In genomic region chr3:107525101-107525953, GRCh38 we compare ENCODE assay signal across 8 cellular contexts. TPM values are rescaled to one million over a fixed set of nuclear protein-coding genes. Genes with fewer than 3 reads are reported as not detected.
DNase-seq lines count a peak whose midpoint lies in the region; ATAC-seq, FAIRE-seq and TF ChIP-seq lines count a peak whose summit lies in the region.

No MANE protein-coding gene starts in this region.

- in situ Hi-C loops in SK-MEL-5 (cut with HindIII; ENCODE audit: low pct_unique_long_range_greater_than_20kb, low sequenced_read_pairs): no loop called here

- peak overlapping the region; percentile 78 for H2AFZ ChIP-seq in parathyroid adenoma

- 0 to 1% (median 1%) methylated on average over 31 to 66 of the region's 66 CpGs for WGBS in adrenal gland, 4 donors

- no peaks in the 10 kb centered on the region for H3K9me3 ChIP-seq in adrenal gland (replicated peaks in 1 of 3)
- no peaks in the 10 kb centered on the region for H3K9me3 ChIP-seq in left ventricle myocardium inferior (replicated peaks)
- H3K9me3 ChIP-seq in parathyroid adenoma (ENCODE audit: control insufficient read depth, low read length): no peaks in the 10 kb centered on the region

- DNase-seq in AML-193 (lab: John Stamatoyannopoulos, UW) (peak; percentile 24 to 56), H54 (ENCODE audit: insufficient read length, low spot score) (peak; percentile 23), SK-MEL-5 (ENCODE audit: low read depth, low spot score) (peak; percentile 22), adrenal gland (peak; percentile 33 to 66 (median 44)), left ventricle myocardium inferior (peak; percentile 41), cortex of kidney (lab: John Stamatoyannopoulos, UW) (no peak)

- peak overlapping the region; percentile 4 for H3K9ac ChIP-seq in parathyroid adenoma

- no peak for ATAC-seq in GM18867 (IDR thresholded peaks at IDR 0.05; ENCODE audit: unreplicated experiment)

- peaks cover 19% of the 10 kb centered on the region for H3K79me2 ChIP-seq in parathyroid adenoma

- H3K36me3 ChIP-seq in adrenal gland (replicated peaks in 1 of 2): no peaks in the 10 kb centered on the region
- no peaks in the 10 kb centered on the region for H3K36me3 ChIP-seq in left ventricle myocardium inferior
- H3K36me3 ChIP-seq in parathyroid adenoma (ENCODE audit: control insufficient read depth, insufficient read depth, low read length): no peaks in the 10 kb centered on the region

- TF ChIP-seq POLR2A in H54 (IDR thresholded peaks at IDR 0.05; ENCODE audit: low read depth, low read length) (peak; percentile 57; the same call in 1 of the 2 replicates), adrenal gland (IDR thresholded peaks at IDR 0.05) (peak in 1 of 2 donors; percentile 7)

- no peak for TF ChIP-seq CTCF in adrenal gland (IDR thresholded peaks at IDR 0.05)
- TF ChIP-seq CTCF in left ventricle myocardium inferior (IDR thresholded peaks at IDR 0.05; ENCODE audit: borderline replicate concordance): no peak
- no peak for TF ChIP-seq CTCF in parathyroid adenoma (IDR thresholded peaks at IDR 0.05)

- FAIRE-seq in H54 (lab: Jason Lieb, UNC): peak; percentile 20

- no peaks in the 10 kb centered on the region for H3K27me3 ChIP-seq in adrenal gland
- no peaks in the 10 kb centered on the region for H3K27me3 ChIP-seq in left ventricle myocardium inferior (ENCODE audit: low read depth)
- H3K27me3 ChIP-seq in parathyroid adenoma (ENCODE audit: control insufficient read depth, insufficient read depth, low read length): no peaks in the 10 kb centered on the region

- intact Hi-C loops in adrenal gland (cut with DNase I): no loop called here
- intact Hi-C loops in left ventricle myocardium inferior (cut with micrococcal nuclease): no loop called here

- H3K4me3 ChIP-seq in adrenal gland: peak overlapping the region in 3 of 4 donors; percentile 6 to 93 (median 91)
- H3K4me3 ChIP-seq in left ventricle myocardium inferior: peak overlapping the region; percentile 87
- H3K4me3 ChIP-seq in parathyroid adenoma (ENCODE audit: low read depth, low read length): peak overlapping the region; percentile 84

- H3K27ac ChIP-seq in adrenal gland (peak overlapping the region; percentile 90 to 94 (median 93)), left ventricle myocardium inferior (replicated peaks) (peak overlapping the region; percentile 93), parathyroid adenoma (peak overlapping the region; percentile 82)

- H3K4me1 ChIP-seq in adrenal gland (replicated peaks in 1 of 2) (peaks cover 10 to 36% of the 10 kb centered on the region in 2 donors), left ventricle myocardium inferior (peaks cover 43% of the 10 kb centered on the region), parathyroid adenoma (peaks cover 2% of the 10 kb centered on the region)

- H3K4me2 ChIP-seq in parathyroid adenoma (ENCODE audit: low read length): peak overlapping the region; percentile 83

RNA-seq across cellular contexts. Expression of gene BBX, which starts 2.6 kb away (rescaled TPM):
- total RNA-seq in SK-MEL-5 (2014; rRNA removed; shearing (Covaris generic)): 81.9 and 110 TPM in 2 replicates
- polyA plus RNA-seq in SK-MEL-5 (2015; cell fraction: cytosol; rRNA removed): 51.5 and 64.7 TPM in 2 replicates
- polyA plus RNA-seq in SK-MEL-5 (2015; cell fraction: nucleus; rRNA removed): 69.2 and 70.1 TPM in 2 replicates
- 100 to 1,000 TPM in 6 of 8 donors, 10 to 100 TPM in 2; 87.5 to 208 (median 122) TPM for total RNA-seq in adrenal gland
- 10 to 100 TPM; 12.8 to 72.1 (median 19.4) TPM for polyA plus RNA-seq in adrenal gland
- 41.3 TPM for total RNA-seq in left ventricle myocardium inferior
